ENCODE assay signal across 32 cellular contexts in the genomic region with DNA sequence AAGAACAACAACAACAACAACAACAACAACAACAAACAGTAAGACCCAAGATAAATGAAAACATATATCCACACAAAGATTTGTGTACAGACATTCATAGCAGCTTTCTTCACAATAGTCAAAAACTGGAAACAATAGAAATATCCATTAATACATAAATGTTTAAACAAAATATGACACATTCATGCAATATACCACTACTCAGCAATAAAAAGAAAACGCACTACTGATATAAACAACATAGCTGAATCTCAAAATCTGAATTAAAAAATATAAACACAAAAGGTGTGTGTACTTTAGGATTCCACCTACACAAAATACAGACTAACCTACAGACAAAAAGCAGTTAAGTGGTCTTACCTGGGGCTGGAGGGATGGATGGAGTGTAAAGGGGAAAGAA. TPM values are rescaled to one million over a fixed set of nuclear protein-coding genes. Genes with fewer than 3 reads are reported as not detected.
"Had no signal": no experiment of that assay in that cellular context is flagged by ENCODE, and none has a peak within 500 bp of the region (broad histone marks: within the 10 kb centered on the region; RNA-seq: fewer than 3 reads in every experiment).

No MANE protein-coding gene starts in this region.

- FAIRE-seq: endothelial cell of umbilical vein had no signal

- H3K9me3 ChIP-seq: esophagus muscularis mucosa, gastroesophageal sphincter, heart right ventricle, left lung, mucosa of descending colon, prostate gland, right atrium auricular region, sigmoid colon, stomach, thyroid gland, vagina had no signal

- H3K4me1 ChIP-seq: esophagus muscularis mucosa, foreskin keratinocyte, gastroesophageal sphincter, heart right ventricle, left lung, prostate gland, right atrium auricular region, sigmoid colon, stomach, thyroid gland, vagina had no signal

- H3K27ac ChIP-seq: coronary artery, esophagus muscularis mucosa, foreskin keratinocyte, gastroesophageal sphincter, heart right ventricle, left lung, prostate gland, right atrium auricular region, sigmoid colon, stomach, thyroid gland, vagina had no signal

- DNase-seq: dermis blood vessel endothelial cell; effector memory CD4-positive, alpha-beta T cell; foreskin keratinocyte; heart right ventricle; hippocampal formation; left cardiac atrium; left lung; mesenchymal stem cell; mucosa of descending colon; naive B cell; nucleus accumbens; sigmoid colon; stimulated activated CD4-positive, alpha-beta T cell treated with anti-CD3 and anti-CD28 coated beads, Interleukin-2, amount 100 ng/mL, for 24 hours; stimulated activated CD4-positive, alpha-beta T cell treated with anti-CD3 and anti-CD28 coated beads, Interleukin-4, amount 100 ng/mL, for 24 hours; stimulated activated naive CD4-positive, alpha-beta T cell treated with Interleukin-2 at 50 U/mL for 16 hours; stomach; thyroid gland; trophoblast cell had no signal

- ATAC-seq: foreskin keratinocyte; gastroesophageal sphincter; heart right ventricle; left cardiac atrium; left lung; mucosa of descending colon; natural killer cell treated with Interleukin-12 subunit alpha and Interleukin-12 subunit beta and Interleukin-15 and Interleukin-18, amount 100 ng/mL, for 72 hours; stimulated activated effector memory CD8-positive, alpha-beta T cell treated with anti-CD3 and anti-CD28 coated beads, Interleukin-12 subunit alpha, Interleukin-12 subunit beta, amount 100 ng/mL, for 72 hours had no signal

- H3K4me3 ChIP-seq: coronary artery, esophagus muscularis mucosa, gastroesophageal sphincter, heart right ventricle, left lung, mucosa of descending colon, prostate gland, right atrium auricular region, sigmoid colon, stomach, thyroid gland, vagina had no signal

- H3K36me3 ChIP-seq: esophagus muscularis mucosa, gastroesophageal sphincter, heart right ventricle, left lung, prostate gland, right atrium auricular region, sigmoid colon, stomach, thyroid gland, vagina had no signal

- H3K27me3 ChIP-seq: thyroid gland, vagina had no signal

RNA-seq across cellular contexts. Expression of a gene that starts 51.5 kb away (rescaled TPM):
- total RNA-seq: dermis blood vessel endothelial cell; endothelial cell of umbilical vein; fibroblast of lung; lung microvascular endothelial cell; natural killer cell treated with Interleukin-12 subunit alpha and Interleukin-12 subunit beta and Interleukin-15 and Interleukin-18, amount 100 ng/mL, for 72 hours; osteocyte; skeletal muscle tissue; temporal lobe had no signal
- polyA plus RNA-seq: fibroblast of lung had no signal
